Comparison of ENCODE assay signal across 9 cellular contexts in the genomic region with DNA sequence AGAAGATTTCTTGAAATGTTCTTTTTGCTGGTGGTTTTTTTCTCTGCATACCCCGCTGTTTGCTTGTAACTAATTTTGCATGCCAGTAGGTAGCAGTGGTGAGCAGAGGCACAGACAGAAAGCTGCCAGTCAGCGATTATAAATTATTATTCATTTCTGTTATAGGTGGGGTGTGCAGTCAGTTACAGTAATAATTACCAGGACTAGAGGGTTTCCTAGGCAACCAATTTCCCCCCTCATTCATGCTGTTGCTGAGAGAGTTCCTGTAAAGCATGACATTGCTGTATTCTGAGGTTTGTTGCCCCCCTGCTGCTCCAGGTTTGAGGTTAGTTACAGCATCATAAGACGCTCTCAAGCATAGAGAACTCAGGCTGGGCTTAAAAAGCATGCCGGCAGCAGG.
DNase-seq lines count a peak whose midpoint lies in the region; ATAC-seq and TF ChIP-seq lines count a peak whose summit lies in the region.
"Had no signal": no experiment of that assay in that cellular context is flagged by ENCODE, and none has a peak within 500 bp of the region (broad histone marks: within the 10 kb centered on the region; RNA-seq: fewer than 3 reads in every experiment).

No MANE protein-coding gene starts in this region.

- CTCF ChIA-PET in MCF 10A (lab: Yijun Ruan, JAX) = interaction anchor here (1.3 kb wide), 1 partner anchor 620 kb away, joined by 8 read pairs; no protein-coding TSS in a partner anchor

- TF ChIP-seq CTCF in MCF 10A (IDR thresholded peaks at IDR 0.05; ENCODE audit: unreplicated experiment) (peak; percentile 23), breast epithelium (IDR thresholded peaks at IDR 0.05) (no peak), astrocyte of the spinal cord (IDR thresholded peaks at IDR 0.05; ENCODE audit: low read depth, low read length) (peak; percentile 64), nephron (IDR thresholded peaks at IDR 0.05; ENCODE audit: unreplicated experiment in 3 of 3) (peak; percentile 49 to 55 (median 49))

- no peak overlapping the region for H3K4me3 Mint-ChIP-seq in MCF 10A (ENCODE audit: unreplicated experiment)
- H3K4me3 Mint-ChIP-seq in nephron = no peak overlapping the region
- no peak overlapping the region for H3K4me3 Mint-ChIP-seq in T-helper 17 cell

- H3K4me1 Mint-ChIP-seq in MCF 10A (ENCODE audit: insufficient read depth, unreplicated experiment) (no peaks in the 10 kb centered on the region), nephron (peaks cover 15% of the 10 kb centered on the region), T-helper 17 cell (peaks cover 9% of the 10 kb centered on the region)

- no TSS peak for BruUV-seq in MCF 10A (replicated peaks; lab: Mats Ljungman, UMichigan)

- intact Hi-C loops in MCF 10A (cut with micrococcal nuclease) (no loop called here), breast epithelium (cut with DNase I; ENCODE audit: low total_unique reads) (no loop called here)

- H3K4me3 ChIP-seq in breast epithelium (no peak overlapping the region), astrocyte of the spinal cord (ENCODE audit: low read depth, low read length) (no peak overlapping the region)

- H3K36me3 Mint-ChIP-seq in MCF 10A (ENCODE audit: insufficient read depth, unreplicated experiment) (peaks cover 16% of the 10 kb centered on the region), nephron (ENCODE audit: low read depth) (peaks cover 10% of the 10 kb centered on the region), T-helper 17 cell (ENCODE audit: low read depth) (no peaks in the 10 kb centered on the region)

- H3K27me3 ChIP-seq in breast epithelium = no peaks in the 10 kb centered on the region

- in situ Hi-C loops in astrocyte of the spinal cord (cut with HindIII; ENCODE audit: low sequenced_read_pairs) = no loop called here

- no peak for DNase-seq in MCF 10A (ENCODE audit: unreplicated experiment)
- no peak for DNase-seq in breast epithelium (ENCODE audit: low spot score in 2 of 2)
- peak; percentile 72 for DNase-seq in astrocyte of the spinal cord (ENCODE audit: low read depth, low spot score)
- no peak for DNase-seq in T-helper 17 cell
- DNase-seq in RPMI8226 = no peak
- no peak for DNase-seq in mucosa of gallbladder (ENCODE audit: low spot score)

- H3K4me1 ChIP-seq in breast epithelium = no peaks in the 10 kb centered on the region

- no peaks in the 10 kb centered on the region for H3K9me3 ChIP-seq in breast epithelium
- no peaks in the 10 kb centered on the region for H3K9me3 ChIP-seq in T-helper 17 cell (ENCODE audit: control insufficient read depth, low read length, poor library complexity, severe bottlenecking)

- ATAC-seq in HG03469 (IDR thresholded peaks at IDR 0.05; ENCODE audit: unreplicated experiment) (peak; percentile 65), T-helper 17 cell (no peak)

- no peaks in the 10 kb centered on the region for H3K36me3 ChIP-seq in breast epithelium

- H3K27ac Mint-ChIP-seq in MCF 10A (ENCODE audit: low read depth, unreplicated experiment) = no peak overlapping the region
- H3K27ac Mint-ChIP-seq in nephron = peak overlapping the region in 1 of 3 experiments; percentile 23
- H3K27ac Mint-ChIP-seq in T-helper 17 cell = no peak overlapping the region
- H3K27ac Mint-ChIP-seq: activated naive CD4-positive, alpha-beta T cell treated with anti-CD3 and anti-CD28 coated beads, Interleukin-2, amount 50 U/mL, for 72 hours had no signal

- H3K27me3 Mint-ChIP-seq in MCF 10A (ENCODE audit: insufficient read depth, unreplicated experiment) = no peaks in the 10 kb centered on the region
- H3K27me3 Mint-ChIP-seq in nephron (ENCODE audit: low read depth) = peaks cover 3% of the 10 kb centered on the region
- H3K27me3 Mint-ChIP-seq in T-helper 17 cell = no peaks in the 10 kb centered on the region

- no peak for TF ChIP-seq POLR2A in breast epithelium (IDR thresholded peaks at IDR 0.05)

- H3K27ac ChIP-seq in breast epithelium = no peak overlapping the region

- no peaks in the 10 kb centered on the region for H3K9me3 Mint-ChIP-seq in MCF 10A (ENCODE audit: unreplicated experiment)
- H3K9me3 Mint-ChIP-seq in nephron = no peaks in the 10 kb centered on the region

- POLR2A ChIA-PET in MCF 10A (lab: Yijun Ruan, JAX) = no interaction called here

Comparison
In these comparisons a context has a peak if more than half of its experiments do, and no peak if none do; other contexts are left out.
1. CTCF ChIP-seq: peak in MCF 10A (single experiment), astrocyte of the spinal cord (single experiment) and nephron (3 of 3); none in breast epithelium (0 of 3).